In genomic region chr10:101816375-101816773, GRCh38 we compare ENCODE assay signal across 1 cellular context.
TF ChIP-seq lines count a peak whose summit lies in the region.

No MANE protein-coding gene starts in this region.

TF ChIP-seq in HepG2, 621 proteins besides CTCF, POLR2A, EP300 and RAD21:
- TF ChIP-seq ZNF205 (CRISPR knock-in tag; IDR thresholded peaks at IDR 0.05) (no peak), TOE1 (CRISPR knock-in tag; IDR thresholded peaks at IDR 0.05) (no peak), NR2F6 (IDR thresholded peaks at IDR 0.05) (no peak), NR2F6 (CRISPR knock-in tag; IDR thresholded peaks at IDR 0.05) (no peak), TBX2 (CRISPR knock-in tag; IDR thresholded peaks at IDR 0.05; ENCODE audit: borderline replicate concordance) (no peak), NBN (conservative IDR thresholded peaks at IDR 0.05) (no peak), SALL2 (CRISPR knock-in tag; IDR thresholded peaks at IDR 0.05) (no peak), CSRNP1 (CRISPR knock-in tag; IDR thresholded peaks at IDR 0.05) (no peak), STAT6 (CRISPR knock-in tag; IDR thresholded peaks at IDR 0.05; ENCODE audit: borderline replicate concordance) (no peak), SP140L (CRISPR knock-in tag; IDR thresholded peaks at IDR 0.05; ENCODE audit: borderline replicate concordance) (no peak)
